Comparison of ENCODE assay signal across 28 cellular contexts in the genomic region with DNA sequence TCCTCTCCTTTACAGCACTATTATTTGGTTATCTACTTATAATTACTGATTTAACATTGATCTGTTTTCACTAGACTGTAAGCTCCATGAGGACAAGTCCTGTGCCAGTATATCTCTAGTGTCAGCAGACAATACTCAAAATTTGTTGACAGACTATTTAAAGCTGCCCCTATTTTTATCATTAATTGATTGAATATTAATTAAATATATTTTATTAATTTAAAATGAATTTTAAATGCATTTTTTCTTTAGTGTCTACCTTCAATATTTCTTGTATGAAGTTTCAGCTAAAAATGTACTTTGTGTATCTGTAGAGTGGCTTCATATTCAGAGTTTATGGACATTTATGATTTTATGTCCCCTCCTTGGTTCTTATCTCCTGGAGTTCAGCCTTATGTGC.
"Had no signal": no experiment of that assay in that cellular context is flagged by ENCODE, and none has a peak within 500 bp of the region (broad histone marks: within the 10 kb centered on the region; RNA-seq: fewer than 3 reads in every experiment).

No MANE protein-coding gene starts in this region.

- H3K9me3 ChIP-seq: stomach, suprapubic skin, testis, thoracic aorta, thyroid gland, tibial artery, tibial nerve, transverse colon, upper lobe of left lung, upper lobe of right lung, uterus, vagina had no signal

- H3K27ac ChIP-seq: stomach, suprapubic skin, testis, thoracic aorta, thyroid gland, tibial artery, tibial nerve, transverse colon, upper lobe of left lung, upper lobe of right lung, uterus, vagina had no signal

- H3K4me3 Mint-ChIP-seq: stimulated activated effector memory CD8-positive, alpha-beta T cell treated with anti-CD3 and anti-CD28 coated beads, Interleukin-12 subunit alpha, Interleukin-12 subunit beta, amount 100 ng/mL, for 72 hours; stimulated activated memory B cell treated with anti-CD40 and anti-IgM and Interleukin-4, amounts not matched to agents 10 μg/mL and 1 μg/mL and 100 μg/mL, for 72 hours; stimulated activated naive B cell treated with anti-CD40 and anti-IgM and Interleukin-4, amounts not matched to agents 10 μg/mL and 1 μg/mL and 100 μg/mL, for 72 hours; stimulated activated naive CD8-positive, alpha-beta T cell treated with anti-CD3 and anti-CD28 coated beads, Interleukin-15, amount 100 ng/mL, for 72 hours; stimulated activated naive CD8-positive, alpha-beta T cell treated with anti-CD3 and anti-CD28 coated beads, Interleukin-15, Interleukin-2, amounts not matched to agents 100 ng/mL and 50 ng/mL, for 24 hours; type B pancreatic cell had no signal

- H3K9me3 Mint-ChIP-seq: stimulated activated effector memory CD8-positive, alpha-beta T cell treated with anti-CD3 and anti-CD28 coated beads, Interleukin-12 subunit alpha, Interleukin-12 subunit beta, amount 100 ng/mL, for 72 hours; stimulated activated memory B cell treated with anti-CD40 and anti-IgM and Interleukin-4, amounts not matched to agents 10 μg/mL and 1 μg/mL and 100 μg/mL, for 72 hours; stimulated activated naive B cell treated with anti-CD40 and anti-IgM and Interleukin-4, amounts not matched to agents 10 μg/mL and 1 μg/mL and 100 μg/mL, for 72 hours; stimulated activated naive CD8-positive, alpha-beta T cell treated with anti-CD3 and anti-CD28 coated beads, Interleukin-15, amount 100 ng/mL, for 72 hours; stimulated activated naive CD8-positive, alpha-beta T cell treated with anti-CD3 and anti-CD28 coated beads, Interleukin-15, Interleukin-2, amounts not matched to agents 100 ng/mL and 50 ng/mL, for 24 hours; type B pancreatic cell had no signal

- H3K4me3 ChIP-seq: stomach, suprapubic skin, testis, thoracic aorta, thyroid gland, tibial artery, tibial nerve, transverse colon, upper lobe of left lung, upper lobe of right lung, uterus, vagina had no signal

- ATAC-seq: stimulated activated effector memory CD8-positive, alpha-beta T cell treated with anti-CD3 and anti-CD28 coated beads, Interleukin-12 subunit alpha, Interleukin-12 subunit beta, amount 100 ng/mL, for 72 hours; stimulated activated memory B cell treated with anti-CD40 and anti-IgM and Interleukin-4, amounts not matched to agents 10 μg/mL and 1 μg/mL and 100 μg/mL, for 72 hours; stimulated activated naive B cell treated with anti-CD40 and anti-IgM and Interleukin-4, amounts not matched to agents 10 μg/mL and 1 μg/mL and 100 μg/mL, for 72 hours; stimulated activated naive CD8-positive, alpha-beta T cell treated with anti-CD3 and anti-CD28 coated beads, Interleukin-15, amount 100 ng/mL, for 72 hours; stimulated activated naive CD8-positive, alpha-beta T cell treated with anti-CD3 and anti-CD28 coated beads, Interleukin-15, Interleukin-2, amounts not matched to agents 100 U/mL and 50 U/mL, for 24 hours; upper lobe of right lung had no signal

- H3K36me3 Mint-ChIP-seq: stimulated activated effector memory CD8-positive, alpha-beta T cell treated with anti-CD3 and anti-CD28 coated beads, Interleukin-12 subunit alpha, Interleukin-12 subunit beta, amount 100 ng/mL, for 72 hours; stimulated activated memory B cell treated with anti-CD40 and anti-IgM and Interleukin-4, amounts not matched to agents 10 μg/mL and 1 μg/mL and 100 μg/mL, for 72 hours; stimulated activated naive B cell treated with anti-CD40 and anti-IgM and Interleukin-4, amounts not matched to agents 10 μg/mL and 1 μg/mL and 100 μg/mL, for 72 hours; type B pancreatic cell had no signal

- DNase-seq: stimulated activated CD4-positive, alpha-beta T cell treated with anti-CD3 and anti-CD28 coated beads, Interleukin-2, amount 100 ng/mL, for 48 hours; stimulated activated CD4-positive, alpha-beta T cell treated with anti-CD3 and anti-CD28 coated beads, Interleukin-4, amount 100 ng/mL, for 1 hour; stimulated activated CD4-positive, alpha-beta T cell treated with anti-CD3 and anti-CD28 coated beads, Interleukin-4, amount 100 ng/mL, for 24 hours; stimulated activated CD4-positive, alpha-beta T cell treated with anti-CD3 and anti-CD28 coated beads, Interleukin-4, amount 100 ng/mL, for 4 hours; stimulated activated CD8-positive, alpha-beta memory T cell treated with anti-CD3 and anti-CD28 coated beads, Interleukin-4, amount 100 ng/mL, for 48 hours; stimulated activated naive B cell treated with anti-CD40 and anti-IgM and Interleukin-4, amounts not matched to agents 10 μg/mL and 1 μg/mL and 100 μg/mL, for 72 hours; stimulated activated naive CD4-positive, alpha-beta T cell; stimulated activated naive CD4-positive, alpha-beta T cell treated with Interleukin-2 at 50 U/mL for 16 hours; stimulated activated naive CD8-positive, alpha-beta T cell treated with anti-CD3 and anti-CD28 coated beads, Interleukin-15, amount 100 ng/mL, for 72 hours; stimulated activated naive CD8-positive, alpha-beta T cell treated with anti-CD3 and anti-CD28 coated beads, Interleukin-15, Interleukin-2, amounts not matched to agents 100 U/mL and 50 U/mL, for 24 hours; stomach; substantia nigra; testis; thyroid gland; tibial artery; transverse colon; trophoblast cell; upper lobe of left lung; upper lobe of right lung; uterus had no signal

- H3K27me3 ChIP-seq: stomach, suprapubic skin, testis, thyroid gland, tibial nerve, transverse colon, upper lobe of left lung, upper lobe of right lung, uterus, vagina had no signal

- H3K36me3 ChIP-seq: stomach, suprapubic skin, thoracic aorta, thyroid gland, tibial artery, tibial nerve, transverse colon, upper lobe of left lung, upper lobe of right lung, uterus, vagina had no signal

- H3K27me3 Mint-ChIP-seq: type B pancreatic cell had no signal

- H3K4me1 Mint-ChIP-seq: stimulated activated effector memory CD8-positive, alpha-beta T cell treated with anti-CD3 and anti-CD28 coated beads, Interleukin-12 subunit alpha, Interleukin-12 subunit beta, amount 100 ng/mL, for 72 hours; stimulated activated memory B cell treated with anti-CD40 and anti-IgM and Interleukin-4, amounts not matched to agents 10 μg/mL and 1 μg/mL and 100 μg/mL, for 72 hours; stimulated activated naive B cell treated with anti-CD40 and anti-IgM and Interleukin-4, amounts not matched to agents 10 μg/mL and 1 μg/mL and 100 μg/mL, for 72 hours had no signal

- H3K27ac Mint-ChIP-seq: stimulated activated effector memory CD8-positive, alpha-beta T cell treated with anti-CD3 and anti-CD28 coated beads, Interleukin-12 subunit alpha, Interleukin-12 subunit beta, amount 100 ng/mL, for 72 hours; stimulated activated memory B cell treated with anti-CD40 and anti-IgM and Interleukin-4, amounts not matched to agents 10 μg/mL and 1 μg/mL and 100 μg/mL, for 72 hours; stimulated activated naive B cell treated with anti-CD40 and anti-IgM and Interleukin-4, amounts not matched to agents 10 μg/mL and 1 μg/mL and 100 μg/mL, for 72 hours; stimulated activated naive CD8-positive, alpha-beta T cell treated with anti-CD3 and anti-CD28 coated beads, Interleukin-15, amount 100 ng/mL, for 72 hours; stimulated activated naive CD8-positive, alpha-beta T cell treated with anti-CD3 and anti-CD28 coated beads, Interleukin-15, Interleukin-2, amounts not matched to agents 100 ng/mL and 50 ng/mL, for 24 hours; type B pancreatic cell had no signal

- H3K4me1 ChIP-seq: stomach, suprapubic skin, testis, thyroid gland, tibial artery, tibial nerve, transverse colon, upper lobe of left lung, upper lobe of right lung, uterus, vagina had no signal
